9 cellular contexts compared by ENCODE assay signal in genomic region chr21:14862794-14863720, GRCh38.
A peak's percentile ranks its signal among the peaks of the same experiment; 100 is the strongest.
DNase-seq lines count a peak whose midpoint lies in the region; ATAC-seq and TF ChIP-seq lines count a peak whose summit lies in the region.
"Had no signal": no experiment of that assay in that cellular context is flagged by ENCODE, and none has a peak within 500 bp of the region (broad histone marks: within the 10 kb centered on the region; RNA-seq: fewer than 3 reads in every experiment).

No MANE protein-coding gene starts in this region.

- H3K36me3 Mint-ChIP-seq in mesothelial cell of epicardium = peaks cover 13% of the 10 kb centered on the region

- no peak overlapping the region for H2AK9ac ChIP-seq in IMR-90 (replicated peaks; ENCODE audit: low read depth, low read length, poor library complexity)

- TF ChIP-seq CTCF in C4-2B (conservative IDR thresholded peaks at IDR 0.05) = peak; percentile 79
- TF ChIP-seq CTCF in IMR-90 (conservative IDR thresholded peaks at IDR 0.05; ENCODE audit: low read depth, low read length) = peak; percentile 62
- TF ChIP-seq CTCF in astrocyte of the spinal cord (IDR thresholded peaks at IDR 0.05; ENCODE audit: low read depth, low read length) = peak; percentile 66
- TF ChIP-seq CTCF in mesothelial cell of epicardium (IDR thresholded peaks at IDR 0.05; ENCODE audit: unreplicated experiment) = peak; percentile 85

- no peak overlapping the region; the same call in 1 of the 2 replicates for H3K18ac ChIP-seq in IMR-90 (ENCODE audit: low read depth, low read length)

- H3K14ac ChIP-seq in IMR-90 (replicated peaks; ENCODE audit: low read depth, low read length) = 0 out of 2 replicates have a peak overlapping the region, but pooled peaks have one; percentile 62

- in situ Hi-C loops in IMR-90 (cut with MboI; ENCODE audit: low sequenced_read_pairs) (loop anchor here (25.0 kb wide), 1 partner anchor 624 kb away; no protein-coding TSS in a partner anchor), astrocyte of the spinal cord (cut with HindIII; ENCODE audit: low sequenced_read_pairs) (no loop called here)

- H3K4me1 Mint-ChIP-seq in mesothelial cell of epicardium = peaks cover 41% of the 10 kb centered on the region

- no peak overlapping the region for H3K9ac ChIP-seq in IMR-90 (ENCODE audit: low read depth, low read length)

- H3K36me3 ChIP-seq in IMR-90 (ENCODE audit: control insufficient read depth, insufficient read depth, low read length) = no peaks in the 10 kb centered on the region

- H2BK15ac ChIP-seq in IMR-90 (ENCODE audit: low read depth, low read length) = 0 out of 3 replicates have a peak overlapping the region, but pooled peaks have one; percentile 18

- no peak overlapping the region for H4K91ac ChIP-seq in IMR-90 (ENCODE audit: insufficient read depth, low read depth, low read length)

- no peak overlapping the region for H2AFZ ChIP-seq in IMR-90 (replicated peaks; ENCODE audit: low read length, poor library complexity)

- POLR2A ChIA-PET in IMR-90 (lab: Charles Lee; ENCODE audit: unreplicated experiment) = no interaction called here

- H2BK120ac ChIP-seq in IMR-90 (ENCODE audit: low read depth, low read length) = peak overlapping the region; percentile 63; the same call in 1 of the 2 replicates

- ATAC-seq in IMR-90 (ENCODE audit: low read depth) = peak; percentile 28
- no peak for ATAC-seq in GM18517 (IDR thresholded peaks at IDR 0.05; ENCODE audit: unreplicated experiment)
- no peak for ATAC-seq in GM18502 (IDR thresholded peaks at IDR 0.05; ENCODE audit: poor library complexity, unreplicated experiment)

- no peak overlapping the region; the same call in 1 of the 2 replicates for H2BK20ac ChIP-seq in IMR-90 (ENCODE audit: low read depth, low read length)

- dilution Hi-C loops in IMR-90 (cut with HindIII; ENCODE audit: low sequenced_read_pairs, unreplicated experiment) = no loop called here

- no peaks in the 10 kb centered on the region for H3K9me3 ChIP-seq in IMR-90 (ENCODE audit: control insufficient read depth, insufficient read depth, low read length)

- no peaks in the 10 kb centered on the region for H3K27me3 Mint-ChIP-seq in mesothelial cell of epicardium (ENCODE audit: low read depth)

- H4K20me1 ChIP-seq in IMR-90 (ENCODE audit: insufficient read depth, low read length) = no peaks in the 10 kb centered on the region

- CTCF ChIA-PET in IMR-90 (lab: Yijun Ruan, JAX) = interaction anchor here (0.7 to 2.6 kb wide), 5 partner anchors 11 to 620 kb away, joined by 3 to 9 read pairs (median 3); no protein-coding TSS in a partner anchor

- DNase-seq in IMR-90 (peak; percentile 26), astrocyte of the spinal cord (ENCODE audit: low read depth, low spot score) (peak; percentile 46), mesothelial cell of epicardium (ENCODE audit: low spot score in 2 of 2, unreplicated experiment in 2 of 2) (no peak), NCI-H2029 treated with DMSO at 0.1 percent for 48 hours (lab: John Stamatoyannopoulos, UW) (no peak)
- no peak for DNase-seq in activated CD8-positive, alpha-beta memory T cell treated with anti-CD3 and anti-CD28 coated beads, Interleukin-2, amount 50 U/mL, for 48 hours

- no peak overlapping the region for H3K23ac ChIP-seq in IMR-90 (ENCODE audit: low read depth, low read length)

- H3K4ac ChIP-seq in IMR-90 (ENCODE audit: low read depth, low read length) = no peak overlapping the region

- H3K9me1 ChIP-seq in IMR-90 (ENCODE audit: insufficient read depth, low read length) = 0 out of 2 replicates have a peak, but pooled peaks cover 3% of the 10 kb centered on the region

- H2AK5ac ChIP-seq in IMR-90 (ENCODE audit: low read depth, low read length) = no peak overlapping the region

- H3K27ac Mint-ChIP-seq in mesothelial cell of epicardium = peak overlapping the region; percentile 62
- H3K27ac Mint-ChIP-seq: T-helper 1 cell treated with Interleukin-12 subunit alpha and Interleukin-12 subunit beta and Interleukin-4 antibody, amounts not matched to agents 30 μg/mL and 1 μg/mL, for 36 hours had no signal

- H4K5ac ChIP-seq in IMR-90 (ENCODE audit: low read depth, low read length) = no peak overlapping the region; the same call in 1 of the 2 replicates

- no peak overlapping the region for H3K27ac ChIP-seq in C4-2B
- H3K27ac ChIP-seq in IMR-90 (ENCODE audit: insufficient read depth, low read length) = no peak overlapping the region

- intact Hi-C loops in IMR-90 (cut with micrococcal nuclease) = loop anchor here (2.0 to 10.0 kb wide), 3 partner anchors 461 to 732 kb away; no protein-coding TSS in a partner anchor

- no TSS peak for BruUV-seq in IMR-90 (replicated peaks; lab: Mats Ljungman, UMichigan)

- H4K8ac ChIP-seq in IMR-90 (ENCODE audit: low read depth in 2 of 2, low read length in 2 of 2) = 0 out of 4 replicates have a peak overlapping the region, but pooled peaks of 1 of the 2 experiments have one; percentile 6

- no CpG with 5 or more reads among the region's 5 CpGs for WGBS in IMR-90 (ENCODE audit: extremely low coverage in 2 of 2, insufficient read length in 1 of 2), 2 experiments

- TF ChIP-seq RAD21 in IMR-90 (IDR thresholded peaks at IDR 0.05; ENCODE audit: low read length) = peak; percentile 27

- H3K4me3 Mint-ChIP-seq in mesothelial cell of epicardium = no peak overlapping the region
- H3K4me3 Mint-ChIP-seq: T-helper 1 cell treated with Interleukin-12 subunit alpha and Interleukin-12 subunit beta and Interleukin-4 antibody, amounts not matched to agents 30 μg/mL and 1 μg/mL, for 36 hours had no signal

- H3K4me1 ChIP-seq in IMR-90 (ENCODE audit: control insufficient read depth, insufficient read depth, low read length) = peaks cover 12% of the 10 kb centered on the region

- H3K27me3 ChIP-seq in IMR-90 (ENCODE audit: control insufficient read depth, insufficient read depth, low read length) = no peaks in the 10 kb centered on the region

- peaks cover 15% of the 10 kb centered on the region for H3K9me3 Mint-ChIP-seq in mesothelial cell of epicardium
- H3K9me3 Mint-ChIP-seq: T-helper 1 cell treated with Interleukin-12 subunit alpha and Interleukin-12 subunit beta and Interleukin-4 antibody, amounts not matched to agents 30 μg/mL and 1 μg/mL, for 36 hours had no signal

- H3K4me2 ChIP-seq in IMR-90 (ENCODE audit: low read depth, low read length) = no peak overlapping the region

- peak overlapping the region; percentile 53 for H2BK5ac ChIP-seq in IMR-90 (ENCODE audit: low read depth, low read length, poor library complexity, severe bottlenecking)

- H3K79me1 ChIP-seq in IMR-90 (ENCODE audit: low read depth in 1 of 2, low read length in 2 of 2) = peaks cover 0 to 4% of the 10 kb centered on the region in 2 experiments; a peak in 2 of 4 replicates

- H3K4me3 ChIP-seq in IMR-90 (ENCODE audit: insufficient read depth, low read depth, low read length) = no peak overlapping the region
- H3K4me3 ChIP-seq in astrocyte of the spinal cord (ENCODE audit: low read depth, low read length) = no peak overlapping the region

- no peak for TF ChIP-seq POLR2A in IMR-90 (IDR thresholded peaks at IDR 0.05; ENCODE audit: low read depth, low read length)

- H3K56ac ChIP-seq in IMR-90 (ENCODE audit: extremely low read depth, insufficient read depth, low read length) = no peak overlapping the region

TF ChIP-seq in IMR-90, 13 proteins besides CTCF, POLR2A, EP300 and RAD21:
- TF ChIP-seq CEBPB (IDR thresholded peaks at IDR 0.05; ENCODE audit: low read depth, low read length) = peak; percentile 39; the same call in 1 of the 2 replicates
- no peak for TF ChIP-seq CHD1 (IDR thresholded peaks at IDR 0.05; ENCODE audit: low read depth, low read length)
- peak; percentile 47; the same call in 1 of the 2 replicates for TF ChIP-seq SMC3 (IDR thresholded peaks at IDR 0.05; ENCODE audit: low read depth, low read length)

Comparison
In these comparisons a context has a peak if more than half of its experiments do, and no peak if none do; other contexts are left out.
1. DNase-seq: peak in IMR-90 (single experiment) and astrocyte of the spinal cord (single experiment); none in mesothelial cell of epicardium (0 of 2), activated CD8-positive, alpha-beta memory T cell treated with anti-CD3 and anti-CD28 coated beads, Interleukin-2, amount 50 U/mL, for 48 hours (single experiment) and NCI-H2029 treated with DMSO at 0.1 percent for 48 hours (single experiment).
2. Peak in every context shown above with its lines, with median percentiles within 50 percentile points of each other: CTCF ChIP-seq.